Comparison of ENCODE assay signal across 9 cellular contexts in the genomic region with DNA sequence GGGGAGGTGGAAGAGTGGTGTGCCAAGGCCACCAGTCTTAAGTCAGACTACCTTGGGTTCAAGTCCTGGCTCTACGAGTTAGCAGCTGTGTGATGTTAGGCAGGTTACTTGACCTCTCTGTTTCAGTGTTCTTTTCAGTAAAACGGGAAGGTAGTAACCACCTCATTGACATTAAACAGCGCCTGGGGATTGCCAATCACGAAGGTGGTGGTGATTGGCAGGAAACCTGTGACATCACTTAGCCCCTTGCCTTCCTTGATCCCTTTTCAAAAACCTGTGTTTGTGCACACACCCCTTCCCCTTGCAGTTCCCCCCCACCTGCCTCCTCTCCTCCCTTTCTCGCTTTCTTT. TPM values are rescaled to one million over a fixed set of nuclear protein-coding genes. Genes with fewer than 3 reads are reported as not detected.
DNase-seq lines count a peak whose midpoint lies in the region; ATAC-seq and TF ChIP-seq lines count a peak whose summit lies in the region.
"Had no signal": no experiment of that assay in that cellular context is flagged by ENCODE, and none has a peak within 500 bp of the region (broad histone marks: within the 10 kb centered on the region; RNA-seq: fewer than 3 reads in every experiment).

No MANE protein-coding gene starts in this region.

- H3K4me3 ChIP-seq in effector memory CD4-positive, alpha-beta T cell (ENCODE audit: insufficient read depth, low read depth, low read length, poor library complexity, severe bottlenecking), result no peak overlapping the region

- H3K4me1 Mint-ChIP-seq in stimulated activated naive CD8-positive, alpha-beta T cell treated with anti-CD3 and anti-CD28 coated beads, Interleukin-15, Interleukin-2, amounts not matched to agents 100 ng/mL and 50 ng/mL, for 24 hours (ENCODE audit: low read depth), result peaks cover 93% of the 10 kb centered on the region
- peaks cover 93% of the 10 kb centered on the region for H3K4me1 Mint-ChIP-seq in neural crest cell
- peaks cover 98% of the 10 kb centered on the region for H3K4me1 Mint-ChIP-seq in chondrocyte (ENCODE audit: low read depth)

- no peaks in the 10 kb centered on the region for H3K36me3 ChIP-seq in effector memory CD4-positive, alpha-beta T cell (ENCODE audit: control insufficient read depth, insufficient read depth, low read length)

- H3K27ac ChIP-seq in effector memory CD4-positive, alpha-beta T cell (ENCODE audit: insufficient read depth, low read length, poor library complexity, severe bottlenecking), result peak overlapping the region; percentile 54

- H3K36me3 Mint-ChIP-seq in stimulated activated naive CD8-positive, alpha-beta T cell treated with anti-CD3 and anti-CD28 coated beads, Interleukin-15, Interleukin-2, amounts not matched to agents 100 ng/mL and 50 ng/mL, for 24 hours (ENCODE audit: low read depth), result no peaks in the 10 kb centered on the region
- H3K36me3 Mint-ChIP-seq in neural crest cell (ENCODE audit: low read depth), result no peaks in the 10 kb centered on the region
- no peaks in the 10 kb centered on the region for H3K36me3 Mint-ChIP-seq in chondrocyte (ENCODE audit: low read depth)

- no peaks in the 10 kb centered on the region for H3K27me3 ChIP-seq in effector memory CD4-positive, alpha-beta T cell (replicated peaks; ENCODE audit: control insufficient read depth, insufficient read depth, low read length, poor library complexity, severe bottlenecking)

- H3K27me3 Mint-ChIP-seq in stimulated activated naive CD8-positive, alpha-beta T cell treated with anti-CD3 and anti-CD28 coated beads, Interleukin-15, Interleukin-2, amounts not matched to agents 100 ng/mL and 50 ng/mL, for 24 hours, result no peaks in the 10 kb centered on the region
- H3K27me3 Mint-ChIP-seq in neural crest cell (ENCODE audit: low read depth) (no peaks in the 10 kb centered on the region), chondrocyte (ENCODE audit: low read depth) (no peaks in the 10 kb centered on the region)

- H3K27ac Mint-ChIP-seq in stimulated activated naive CD8-positive, alpha-beta T cell treated with anti-CD3 and anti-CD28 coated beads, Interleukin-15, Interleukin-2, amounts not matched to agents 100 ng/mL and 50 ng/mL, for 24 hours, result peak overlapping the region; percentile 83
- H3K27ac Mint-ChIP-seq in neural crest cell (ENCODE audit: unreplicated experiment), result peak overlapping the region; percentile 82
- H3K27ac Mint-ChIP-seq in chondrocyte (ENCODE audit: unreplicated experiment), result no peak overlapping the region

- H3K9me3 Mint-ChIP-seq in stimulated activated naive CD8-positive, alpha-beta T cell treated with anti-CD3 and anti-CD28 coated beads, Interleukin-15, Interleukin-2, amounts not matched to agents 100 ng/mL and 50 ng/mL, for 24 hours, result no peaks in the 10 kb centered on the region
- H3K9me3 Mint-ChIP-seq in neural crest cell (no peaks in the 10 kb centered on the region), chondrocyte (ENCODE audit: low read depth) (no peaks in the 10 kb centered on the region)

- TF ChIP-seq CTCF in neural crest cell (conservative IDR thresholded peaks at IDR 0.05), result no peak
- TF ChIP-seq CTCF in chondrocyte (IDR thresholded peaks at IDR 0.05), result no peak

- H3K4me1 ChIP-seq in effector memory CD4-positive, alpha-beta T cell (ENCODE audit: control insufficient read depth, insufficient read depth, low read length, poor library complexity, severe bottlenecking), result peaks cover 69% of the 10 kb centered on the region

- peak overlapping the region; percentile 67 for H3K4me3 Mint-ChIP-seq in stimulated activated naive CD8-positive, alpha-beta T cell treated with anti-CD3 and anti-CD28 coated beads, Interleukin-15, Interleukin-2, amounts not matched to agents 100 ng/mL and 50 ng/mL, for 24 hours
- H3K4me3 Mint-ChIP-seq in neural crest cell, result peak overlapping the region; percentile 77
- H3K4me3 Mint-ChIP-seq in chondrocyte (ENCODE audit: unreplicated experiment), result no peak overlapping the region

- no peak for DNase-seq in stimulated activated naive CD8-positive, alpha-beta T cell treated with anti-CD3 and anti-CD28 coated beads, Interleukin-15, Interleukin-2, amounts not matched to agents 100 U/mL and 50 U/mL, for 24 hours
- no peak for DNase-seq in effector memory CD4-positive, alpha-beta T cell
- DNase-seq in neural crest cell (ENCODE audit: low read depth, low spot score) (no peak), UCSD-AML1 (lab: John Stamatoyannopoulos, UW; ENCODE audit: unreplicated experiment) (no peak), chondrocyte (ENCODE audit: low spot score) (no peak)
- DNase-seq in stimulated activated CD4-positive, alpha-beta T cell treated with anti-CD3 and anti-CD28 coated beads, Interleukin-2, amount 100 ng/mL, for 48 hours, result no peak
- DNase-seq: T1000 had no signal

- no peak for ATAC-seq in stimulated activated naive CD8-positive, alpha-beta T cell treated with anti-CD3 and anti-CD28 coated beads, Interleukin-15, Interleukin-2, amounts not matched to agents 100 U/mL and 50 U/mL, for 24 hours
- ATAC-seq in GM21515 (IDR thresholded peaks at IDR 0.05; ENCODE audit: unreplicated experiment), result no peak

- H3K9me3 ChIP-seq in effector memory CD4-positive, alpha-beta T cell (ENCODE audit: control insufficient read depth, low read length), result no peaks in the 10 kb centered on the region

RNA-seq across cellular contexts. Expression of a gene that starts 7.6 kb away (rescaled TPM):
- total RNA-seq in neural crest cell (38.2 and 38.4 TPM in 2 replicates), chondrocyte (26.4 to 27.6 TPM (median 26.7 TPM) in 3 replicates)
